In genomic region chr14:52950410-52950897, GRCh38 we compare ENCODE assay signal across 8 cellular contexts. TPM values are rescaled to one million over a fixed set of nuclear protein-coding genes. Genes with fewer than 3 reads are reported as not detected.
DNase-seq lines count a peak whose midpoint lies in the region; ATAC-seq and TF ChIP-seq lines count a peak whose summit lies in the region.

No MANE protein-coding gene starts in this region.

- H3F3A ChIP-seq in MM.1S (ENCODE audit: insufficient read depth, low read length): no peaks in the 10 kb centered on the region

- H3K4me1 Mint-ChIP-seq in type B pancreatic cell (ENCODE audit: unreplicated experiment): peaks cover 41% of the 10 kb centered on the region

- DNase-seq in AG10803 (ENCODE audit: low read depth) (peak; percentile 44), MM.1S (no peak), esophagus muscularis mucosa (ENCODE audit: extremely low spot score) (peak; percentile 93), type B pancreatic cell (ENCODE audit: extremely low spot score, unreplicated experiment) (peak; percentile 78)
- peak; percentile 24 for DNase-seq in activated CD8-positive, alpha-beta memory T cell treated with anti-CD3 and anti-CD28 coated beads, Interleukin-2, amount 50 U/mL, for 4 hours

- peak overlapping the region; percentile 69; the same call in 1 of the 2 replicates for H2AFZ ChIP-seq in MM.1S (ENCODE audit: low read length)

- peak overlapping the region; percentile 95 for H3K4me3 Mint-ChIP-seq in type B pancreatic cell

- no peaks in the 10 kb centered on the region for H3K9me3 Mint-ChIP-seq in type B pancreatic cell

- no peaks in the 10 kb centered on the region for H4K20me1 ChIP-seq in MM.1S (ENCODE audit: insufficient read depth, low read length)

- peaks cover 12% of the 10 kb centered on the region for H3K27me3 Mint-ChIP-seq in type B pancreatic cell

- intact Hi-C loops in esophagus muscularis mucosa (cut with DNase I): loop anchor here (10.0 kb wide), 1 partner anchor 204 kb away; the partner anchor contains the start of gene DDHD1

- TF ChIP-seq EP300 in esophagus muscularis mucosa (IDR thresholded peaks at IDR 0.05): no peak

- no peaks in the 10 kb centered on the region for H3K27me3 ChIP-seq in MM.1S (replicated peaks; ENCODE audit: insufficient read depth, low read length)
- H3K27me3 ChIP-seq in esophagus muscularis mucosa: no peaks in the 10 kb centered on the region
- peaks cover 32% of the 10 kb centered on the region for H3K27me3 ChIP-seq in mucosa of stomach (ENCODE audit: control insufficient read depth, insufficient read depth, low read length)

- H3K9me2 ChIP-seq in MM.1S (replicated peaks; ENCODE audit: insufficient read depth, low read length): no peaks in the 10 kb centered on the region

- no peak overlapping the region for H3K9ac ChIP-seq in MM.1S (ENCODE audit: low read length)
- H3K9ac ChIP-seq in mucosa of stomach (ENCODE audit: low read length): peak overlapping the region; percentile 66

- H3K36me3 ChIP-seq in MM.1S (replicated peaks; ENCODE audit: insufficient read depth, low read length) (no peaks in the 10 kb centered on the region), esophagus muscularis mucosa (peaks cover 0 to 11% (median 5%) of the 10 kb centered on the region in 4 donors), mucosa of stomach (ENCODE audit: control insufficient read depth, insufficient read depth, low read length) (no peaks in the 10 kb centered on the region)

- peak overlapping the region; percentile 96 for H3K27ac Mint-ChIP-seq in type B pancreatic cell

- no peaks in the 10 kb centered on the region for H3K4me1 ChIP-seq in MM.1S (ENCODE audit: low read length)
- peaks cover 11 to 72% (median 65%) of the 10 kb centered on the region in 4 donors for H3K4me1 ChIP-seq in esophagus muscularis mucosa
- peaks cover 7% of the 10 kb centered on the region for H3K4me1 ChIP-seq in mucosa of stomach (ENCODE audit: control insufficient read depth, insufficient read depth, low read length)

- no peak for TF ChIP-seq CTCF in AG10803 (conservative IDR thresholded peaks at IDR 0.05; ENCODE audit: low read length)
- no peak for TF ChIP-seq CTCF in MM.1S (IDR thresholded peaks at IDR 0.05; ENCODE audit: low read length)
- peak in 2 of 3 experiments; percentile 8 to 18 for TF ChIP-seq CTCF in esophagus muscularis mucosa (IDR thresholded peaks at IDR 0.05)
- peak; percentile 53 for TF ChIP-seq CTCF in type B pancreatic cell (conservative IDR thresholded peaks at IDR 0.05)

- no peaks in the 10 kb centered on the region for H3K79me2 ChIP-seq in MM.1S (ENCODE audit: low read length)

- H3K9me3 ChIP-seq in MM.1S (replicated peaks; ENCODE audit: insufficient read depth, low read length) (no peaks in the 10 kb centered on the region), esophagus muscularis mucosa (no peaks in the 10 kb centered on the region), mucosa of stomach (ENCODE audit: control insufficient read depth, low read length) (no peaks in the 10 kb centered on the region)

- TF ChIP-seq POLR2A in esophagus muscularis mucosa (IDR thresholded peaks at IDR 0.05; ENCODE audit: low read depth): peak; percentile 40

- ATAC-seq in GM19351 (IDR thresholded peaks at IDR 0.05; ENCODE audit: unreplicated experiment): peak; percentile 40
- no peak for ATAC-seq in HG02981 (IDR thresholded peaks at IDR 0.05; ENCODE audit: unreplicated experiment)

- H3K27ac ChIP-seq in MM.1S (ENCODE audit: low read length) (no peak overlapping the region), esophagus muscularis mucosa (replicated peaks in 1 of 4) (peak overlapping the region; percentile 99 to 100 (median 99))

- H3K36me3 Mint-ChIP-seq in type B pancreatic cell: peaks cover 20% of the 10 kb centered on the region

- H3K4me3 ChIP-seq in AG10803 (ENCODE audit: low read length) (peak overlapping the region; percentile 98), MM.1S (ENCODE audit: low read length) (peak overlapping the region; percentile 67), esophagus muscularis mucosa (peak overlapping the region; percentile 86 to 95 (median 92)), mucosa of stomach (ENCODE audit: low read length) (peak overlapping the region; percentile 58)

- peak overlapping the region; percentile 76 for H3K4me2 ChIP-seq in MM.1S (ENCODE audit: low read depth, low read length)

- WGBS in esophagus muscularis mucosa: 3% methylated on average over 4 of the region's 56 CpGs

RNA-seq across cellular contexts. Expression of gene FERMT2, which starts 0.4 kb away (rescaled TPM):
- 100 to 1,000 TPM; 293 to 397 (median 370) TPM for total RNA-seq in esophagus muscularis mucosa
- 25.6 and 82.5 TPM in 2 replicates for total RNA-seq in type B pancreatic cell (ENCODE audit: low replicate concordance)

Comparison
In these comparisons a context has a peak if more than half of its experiments do, and no peak if none do; other contexts are left out.
1. CTCF ChIP-seq: peak in esophagus muscularis mucosa (2 of 3) and type B pancreatic cell (single experiment); none in AG10803 (single experiment) and MM.1S (single experiment).
2. Peak in every context shown above with its lines, with median percentiles within 50 percentile points of each other: H3K4me3 ChIP-seq.